In the genomic region with DNA sequence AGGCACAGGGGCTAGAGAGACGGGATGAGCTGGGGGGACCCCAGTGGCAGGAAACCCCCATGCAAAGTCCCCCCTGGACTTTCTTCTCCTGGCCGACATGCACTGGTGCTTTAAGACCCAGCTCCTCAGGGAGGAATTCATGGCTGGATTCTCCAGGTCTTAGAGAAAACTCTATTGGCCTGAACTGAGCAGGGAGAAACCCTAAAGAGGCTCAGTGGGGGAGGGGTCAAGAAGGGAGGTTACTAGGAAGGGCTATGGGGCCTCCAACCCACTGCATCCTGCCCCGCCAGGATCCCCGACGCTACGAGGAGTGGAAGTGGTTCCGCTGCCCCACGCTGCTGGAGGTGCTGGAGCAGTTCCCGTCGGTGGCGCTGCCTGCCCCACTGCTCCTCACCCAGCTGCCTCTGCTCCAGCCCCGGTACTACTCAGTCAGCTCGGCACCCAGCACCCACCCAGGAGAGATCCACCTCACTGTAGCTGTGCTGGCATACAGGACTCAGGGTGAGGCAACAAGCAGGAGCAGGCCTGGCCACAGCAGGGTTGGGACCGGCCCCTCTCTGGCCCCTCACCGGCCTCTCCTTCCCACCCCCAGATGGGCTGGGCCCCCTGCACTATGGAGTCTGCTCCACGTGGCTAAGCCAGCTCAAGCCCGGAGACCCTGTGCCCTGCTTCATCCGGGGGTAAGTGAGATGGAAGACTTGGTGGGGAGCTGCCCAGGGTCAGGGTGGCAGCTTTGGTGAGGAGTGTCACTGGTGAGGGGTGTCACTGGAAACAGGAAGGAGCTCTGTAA, we compare ENCODE assay signal across 1 cellular context.
TF ChIP-seq lines count a peak whose summit lies in the region.

No MANE protein-coding gene starts in this region.

TF ChIP-seq in K562, 482 proteins besides CTCF, POLR2A, EP300 and RAD21 (continues in another document):
- no peak for TF ChIP-seq IRF2 (CRISPR knock-in tag; IDR thresholded peaks at IDR 0.05)
- no peak for TF ChIP-seq ZNF408 (CRISPR knock-in tag; IDR thresholded peaks at IDR 0.05; ENCODE audit: low read depth)
- TF ChIP-seq HDAC2 (IDR thresholded peaks at IDR 0.05): 0 out of 2 replicates have a peak, but pooled peaks have one; percentile 50
- no peak for TF ChIP-seq BACH1 (tag; IDR thresholded peaks at IDR 0.05)
- no peak for TF ChIP-seq POLR3A (IDR thresholded peaks at IDR 0.05; ENCODE audit: borderline replicate concordance, extremely low read depth, insufficient read depth, insufficient read length)
- peak; percentile 75 for TF ChIP-seq TEAD4 (IDR thresholded peaks at IDR 0.05; ENCODE audit: low read length)
- no peak for TF ChIP-seq TEAD4 (CRISPR knock-in tag; IDR thresholded peaks at IDR 0.05; ENCODE audit: borderline replicate concordance)
- TF ChIP-seq SRSF1 (IDR thresholded peaks at IDR 0.05; ENCODE audit: low read depth, low read length): no peak
- no peak for TF ChIP-seq COPS2 (conservative IDR thresholded peaks at IDR 0.05)
- TF ChIP-seq TAF9B (IDR thresholded peaks at IDR 0.05; ENCODE audit: partially characterized antibody): no peak
- TF ChIP-seq, protein P1, sequence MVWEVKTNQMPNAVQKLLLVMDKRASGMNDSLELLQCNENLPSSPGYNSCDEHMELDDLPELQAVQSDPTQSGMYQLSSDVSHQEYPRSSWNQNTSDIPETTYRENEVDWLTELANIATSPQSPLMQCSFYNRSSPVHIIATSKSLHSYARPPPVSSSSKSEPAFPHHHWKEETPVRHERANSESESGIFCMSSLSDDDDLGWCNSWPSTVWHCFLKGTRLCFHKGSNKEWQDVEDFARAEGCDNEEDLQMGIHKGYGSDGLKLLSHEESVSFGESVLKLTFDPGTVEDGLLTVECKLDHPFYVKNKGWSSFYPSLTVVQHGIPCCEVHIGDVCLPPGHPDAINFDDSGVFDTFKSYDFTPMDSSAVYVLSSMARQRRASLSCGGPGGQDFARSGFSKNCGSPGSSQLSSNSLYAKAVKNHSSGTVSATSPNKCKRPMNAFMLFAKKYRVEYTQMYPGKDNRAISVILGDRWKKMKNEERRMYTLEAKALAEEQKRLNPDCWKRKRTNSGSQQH (CRISPR knock-in tag; IDR thresholded peaks at IDR 0.05): peak; percentile 63; the same call in 1 of the 2 replicates
- TF ChIP-seq, protein P2, sequence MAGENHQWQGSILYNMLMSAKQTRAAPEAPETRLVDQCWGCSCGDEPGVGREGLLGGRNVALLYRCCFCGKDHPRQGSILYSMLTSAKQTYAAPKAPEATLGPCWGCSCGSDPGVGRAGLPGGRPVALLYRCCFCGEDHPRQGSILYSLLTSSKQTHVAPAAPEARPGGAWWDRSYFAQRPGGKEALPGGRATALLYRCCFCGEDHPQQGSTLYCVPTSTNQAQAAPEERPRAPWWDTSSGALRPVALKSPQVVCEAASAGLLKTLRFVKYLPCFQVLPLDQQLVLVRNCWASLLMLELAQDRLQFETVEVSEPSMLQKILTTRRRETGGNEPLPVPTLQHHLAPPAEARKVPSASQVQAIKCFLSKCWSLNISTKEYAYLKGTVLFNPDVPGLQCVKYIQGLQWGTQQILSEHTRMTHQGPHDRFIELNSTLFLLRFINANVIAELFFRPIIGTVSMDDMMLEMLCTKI (IDR thresholded peaks at IDR 0.05; ENCODE audit: partially characterized antibody): no peak
- TF ChIP-seq, protein P3, sequence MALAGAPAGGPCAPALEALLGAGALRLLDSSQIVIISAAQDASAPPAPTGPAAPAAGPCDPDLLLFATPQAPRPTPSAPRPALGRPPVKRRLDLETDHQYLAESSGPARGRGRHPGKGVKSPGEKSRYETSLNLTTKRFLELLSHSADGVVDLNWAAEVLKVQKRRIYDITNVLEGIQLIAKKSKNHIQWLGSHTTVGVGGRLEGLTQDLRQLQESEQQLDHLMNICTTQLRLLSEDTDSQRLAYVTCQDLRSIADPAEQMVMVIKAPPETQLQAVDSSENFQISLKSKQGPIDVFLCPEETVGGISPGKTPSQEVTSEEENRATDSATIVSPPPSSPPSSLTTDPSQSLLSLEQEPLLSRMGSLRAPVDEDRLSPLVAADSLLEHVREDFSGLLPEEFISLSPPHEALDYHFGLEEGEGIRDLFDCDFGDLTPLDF (CRISPR knock-in tag; IDR thresholded peaks at IDR 0.05): no peak
- TF ChIP-seq SNIP1 (IDR thresholded peaks at IDR 0.05; ENCODE audit: low read depth): no peak
- TF ChIP-seq GTF2E2 (tag; IDR thresholded peaks at IDR 0.05): no peak
- no peak for TF ChIP-seq ZNF184 (CRISPR knock-in tag; IDR thresholded peaks at IDR 0.05)
- TF ChIP-seq HEY1 (CRISPR knock-in tag; IDR thresholded peaks at IDR 0.05; ENCODE audit: borderline replicate concordance): no peak
- TF ChIP-seq, protein P4, sequence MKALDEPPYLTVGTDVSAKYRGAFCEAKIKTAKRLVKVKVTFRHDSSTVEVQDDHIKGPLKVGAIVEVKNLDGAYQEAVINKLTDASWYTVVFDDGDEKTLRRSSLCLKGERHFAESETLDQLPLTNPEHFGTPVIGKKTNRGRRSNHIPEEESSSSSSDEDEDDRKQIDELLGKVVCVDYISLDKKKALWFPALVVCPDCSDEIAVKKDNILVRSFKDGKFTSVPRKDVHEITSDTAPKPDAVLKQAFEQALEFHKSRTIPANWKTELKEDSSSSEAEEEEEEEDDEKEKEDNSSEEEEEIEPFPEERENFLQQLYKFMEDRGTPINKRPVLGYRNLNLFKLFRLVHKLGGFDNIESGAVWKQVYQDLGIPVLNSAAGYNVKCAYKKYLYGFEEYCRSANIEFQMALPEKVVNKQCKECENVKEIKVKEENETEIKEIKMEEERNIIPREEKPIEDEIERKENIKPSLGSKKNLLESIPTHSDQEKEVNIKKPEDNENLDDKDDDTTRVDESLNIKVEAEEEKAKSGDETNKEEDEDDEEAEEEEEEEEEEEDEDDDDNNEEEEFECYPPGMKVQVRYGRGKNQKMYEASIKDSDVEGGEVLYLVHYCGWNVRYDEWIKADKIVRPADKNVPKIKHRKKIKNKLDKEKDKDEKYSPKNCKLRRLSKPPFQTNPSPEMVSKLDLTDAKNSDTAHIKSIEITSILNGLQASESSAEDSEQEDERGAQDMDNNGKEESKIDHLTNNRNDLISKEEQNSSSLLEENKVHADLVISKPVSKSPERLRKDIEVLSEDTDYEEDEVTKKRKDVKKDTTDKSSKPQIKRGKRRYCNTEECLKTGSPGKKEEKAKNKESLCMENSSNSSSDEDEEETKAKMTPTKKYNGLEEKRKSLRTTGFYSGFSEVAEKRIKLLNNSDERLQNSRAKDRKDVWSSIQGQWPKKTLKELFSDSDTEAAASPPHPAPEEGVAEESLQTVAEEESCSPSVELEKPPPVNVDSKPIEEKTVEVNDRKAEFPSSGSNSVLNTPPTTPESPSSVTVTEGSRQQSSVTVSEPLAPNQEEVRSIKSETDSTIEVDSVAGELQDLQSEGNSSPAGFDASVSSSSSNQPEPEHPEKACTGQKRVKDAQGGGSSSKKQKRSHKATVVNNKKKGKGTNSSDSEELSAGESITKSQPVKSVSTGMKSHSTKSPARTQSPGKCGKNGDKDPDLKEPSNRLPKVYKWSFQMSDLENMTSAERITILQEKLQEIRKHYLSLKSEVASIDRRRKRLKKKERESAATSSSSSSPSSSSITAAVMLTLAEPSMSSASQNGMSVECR (CRISPR knock-in tag; IDR thresholded peaks at IDR 0.05): 0 out of 2 replicates have a peak, but pooled peaks have one; percentile 65
- peak; percentile 74 for TF ChIP-seq SAP30 (IDR thresholded peaks at IDR 0.05; ENCODE audit: borderline replicate concordance, insufficient read depth, low read depth, low read length, poor library complexity, severe bottlenecking)
- TF ChIP-seq ZEB2 (IDR thresholded peaks at IDR 0.05): no peak
- TF ChIP-seq MAFF (IDR thresholded peaks at IDR 0.05; ENCODE audit: low read length): no peak
- TF ChIP-seq ZNF134 (CRISPR knock-in tag; conservative IDR thresholded peaks at IDR 0.05): 0 out of 2 replicates have a peak, but pooled peaks have one; percentile 30
- no peak for TF ChIP-seq DIDO1 (tag; IDR thresholded peaks at IDR 0.05; ENCODE audit: low read depth)
- TF ChIP-seq, protein P5, sequence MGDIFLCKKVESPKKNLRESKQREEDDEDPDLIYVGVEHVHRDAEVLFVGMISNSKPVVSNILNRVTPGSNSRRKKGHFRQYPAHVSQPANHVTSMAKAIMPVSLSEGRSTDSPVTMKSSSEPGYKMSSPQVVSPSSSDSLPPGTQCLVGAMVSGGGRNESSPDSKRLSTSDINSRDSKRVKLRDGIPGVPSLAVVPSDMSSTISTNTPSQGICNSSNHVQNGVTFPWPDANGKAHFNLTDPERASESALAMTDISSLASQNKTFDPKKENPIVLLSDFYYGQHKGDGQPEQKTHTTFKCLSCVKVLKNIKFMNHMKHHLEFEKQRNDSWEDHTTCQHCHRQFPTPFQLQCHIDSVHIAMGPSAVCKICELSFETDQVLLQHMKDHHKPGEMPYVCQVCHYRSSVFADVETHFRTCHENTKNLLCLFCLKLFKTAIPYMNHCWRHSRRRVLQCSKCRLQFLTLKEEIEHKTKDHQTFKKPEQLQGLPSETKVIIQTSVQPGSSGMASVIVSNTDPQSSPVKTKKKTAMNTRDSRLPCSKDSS (IDR thresholded peaks at IDR 0.05; ENCODE audit: low read depth, partially characterized antibody): no peak
- TF ChIP-seq, protein P6, sequence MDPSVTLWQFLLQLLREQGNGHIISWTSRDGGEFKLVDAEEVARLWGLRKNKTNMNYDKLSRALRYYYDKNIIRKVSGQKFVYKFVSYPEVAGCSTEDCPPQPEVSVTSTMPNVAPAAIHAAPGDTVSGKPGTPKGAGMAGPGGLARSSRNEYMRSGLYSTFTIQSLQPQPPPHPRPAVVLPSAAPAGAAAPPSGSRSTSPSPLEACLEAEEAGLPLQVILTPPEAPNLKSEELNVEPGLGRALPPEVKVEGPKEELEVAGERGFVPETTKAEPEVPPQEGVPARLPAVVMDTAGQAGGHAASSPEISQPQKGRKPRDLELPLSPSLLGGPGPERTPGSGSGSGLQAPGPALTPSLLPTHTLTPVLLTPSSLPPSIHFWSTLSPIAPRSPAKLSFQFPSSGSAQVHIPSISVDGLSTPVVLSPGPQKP (CRISPR knock-in tag; IDR thresholded peaks at IDR 0.05): no peak
- TF ChIP-seq DDX20 (tag; IDR thresholded peaks at IDR 0.05; ENCODE audit: low read depth): no peak
- TF ChIP-seq SPI1 (IDR thresholded peaks at IDR 0.05; ENCODE audit: borderline replicate concordance, low read depth, low read length): no peak
- no peak for TF ChIP-seq ELF1 (tag; IDR thresholded peaks at IDR 0.05)
- TF ChIP-seq JUNB (CRISPR knock-in tag; conservative IDR thresholded peaks at IDR 0.05): no peak
- TF ChIP-seq, protein P7, sequence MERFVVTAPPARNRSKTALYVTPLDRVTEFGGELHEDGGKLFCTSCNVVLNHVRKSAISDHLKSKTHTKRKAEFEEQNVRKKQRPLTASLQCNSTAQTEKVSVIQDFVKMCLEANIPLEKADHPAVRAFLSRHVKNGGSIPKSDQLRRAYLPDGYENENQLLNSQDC (CRISPR knock-in tag; IDR thresholded peaks at IDR 0.05): no peak
- TF ChIP-seq NCOA2 (IDR thresholded peaks at IDR 0.05; ENCODE audit: partially characterized antibody in 2 of 2): no peak
- TF ChIP-seq RAD51 (IDR thresholded peaks at IDR 0.05; ENCODE audit: borderline replicate concordance, low read depth): no peak
- TF ChIP-seq MCM7 (IDR thresholded peaks at IDR 0.05): no peak
- TF ChIP-seq, protein P8, sequence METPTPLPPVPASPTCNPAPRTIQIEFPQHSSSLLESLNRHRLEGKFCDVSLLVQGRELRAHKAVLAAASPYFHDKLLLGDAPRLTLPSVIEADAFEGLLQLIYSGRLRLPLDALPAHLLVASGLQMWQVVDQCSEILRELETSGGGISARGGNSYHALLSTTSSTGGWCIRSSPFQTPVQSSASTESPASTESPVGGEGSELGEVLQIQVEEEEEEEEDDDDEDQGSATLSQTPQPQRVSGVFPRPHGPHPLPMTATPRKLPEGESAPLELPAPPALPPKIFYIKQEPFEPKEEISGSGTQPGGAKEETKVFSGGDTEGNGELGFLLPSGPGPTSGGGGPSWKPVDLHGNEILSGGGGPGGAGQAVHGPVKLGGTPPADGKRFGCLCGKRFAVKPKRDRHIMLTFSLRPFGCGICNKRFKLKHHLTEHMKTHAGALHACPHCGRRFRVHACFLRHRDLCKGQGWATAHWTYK (CRISPR knock-in tag; IDR thresholded peaks at IDR 0.05): peak; percentile 72; the same call in 1 of the 2 replicates
- TF ChIP-seq EWSR1 (IDR thresholded peaks at IDR 0.05; ENCODE audit: borderline replicate concordance, low read depth, partially characterized antibody): no peak
- no peak for TF ChIP-seq ZNF354B (CRISPR knock-in tag; IDR thresholded peaks at IDR 0.05)
- TF ChIP-seq MCM2 (IDR thresholded peaks at IDR 0.05; ENCODE audit: low read depth): no peak
- no peak for TF ChIP-seq HDAC3 (IDR thresholded peaks at IDR 0.05; ENCODE audit: borderline replicate concordance, partially characterized antibody)
- TF ChIP-seq, protein P9, sequence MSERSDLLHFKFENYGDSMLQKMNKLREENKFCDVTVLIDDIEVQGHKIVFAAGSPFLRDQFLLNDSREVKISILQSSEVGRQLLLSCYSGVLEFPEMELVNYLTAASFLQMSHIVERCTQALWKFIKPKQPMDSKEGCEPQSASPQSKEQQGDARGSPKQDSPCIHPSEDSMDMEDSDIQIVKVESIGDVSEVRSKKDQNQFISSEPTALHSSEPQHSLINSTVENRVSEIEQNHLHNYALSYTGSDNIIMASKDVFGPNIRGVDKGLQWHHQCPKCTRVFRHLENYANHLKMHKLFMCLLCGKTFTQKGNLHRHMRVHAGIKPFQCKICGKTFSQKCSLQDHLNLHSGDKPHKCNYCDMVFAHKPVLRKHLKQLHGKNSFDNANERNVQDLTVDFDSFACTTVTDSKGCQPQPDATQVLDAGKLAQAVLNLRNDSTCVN (CRISPR knock-in tag; IDR thresholded peaks at IDR 0.05): no peak
- TF ChIP-seq SREBF1 (IDR thresholded peaks at IDR 0.05; ENCODE audit: borderline replicate concordance, low read depth, low read length): no peak
- TF ChIP-seq ZNF263 (CRISPR knock-in tag; IDR thresholded peaks at IDR 0.05; ENCODE audit: borderline replicate concordance): no peak
- TF ChIP-seq ZNF41 (CRISPR knock-in tag; conservative IDR thresholded peaks at IDR 0.05): peak; percentile 67; the same call in 1 of the 2 replicates
- no peak for TF ChIP-seq ARNT (IDR thresholded peaks at IDR 0.05)
- TF ChIP-seq, protein P10, sequence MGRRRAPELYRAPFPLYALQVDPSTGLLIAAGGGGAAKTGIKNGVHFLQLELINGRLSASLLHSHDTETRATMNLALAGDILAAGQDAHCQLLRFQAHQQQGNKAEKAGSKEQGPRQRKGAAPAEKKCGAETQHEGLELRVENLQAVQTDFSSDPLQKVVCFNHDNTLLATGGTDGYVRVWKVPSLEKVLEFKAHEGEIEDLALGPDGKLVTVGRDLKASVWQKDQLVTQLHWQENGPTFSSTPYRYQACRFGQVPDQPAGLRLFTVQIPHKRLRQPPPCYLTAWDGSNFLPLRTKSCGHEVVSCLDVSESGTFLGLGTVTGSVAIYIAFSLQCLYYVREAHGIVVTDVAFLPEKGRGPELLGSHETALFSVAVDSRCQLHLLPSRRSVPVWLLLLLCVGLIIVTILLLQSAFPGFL (CRISPR knock-in tag; IDR thresholded peaks at IDR 0.05): no peak
- TF ChIP-seq EP400 (IDR thresholded peaks at IDR 0.05): peak; percentile 84
